In the genomic region with DNA sequence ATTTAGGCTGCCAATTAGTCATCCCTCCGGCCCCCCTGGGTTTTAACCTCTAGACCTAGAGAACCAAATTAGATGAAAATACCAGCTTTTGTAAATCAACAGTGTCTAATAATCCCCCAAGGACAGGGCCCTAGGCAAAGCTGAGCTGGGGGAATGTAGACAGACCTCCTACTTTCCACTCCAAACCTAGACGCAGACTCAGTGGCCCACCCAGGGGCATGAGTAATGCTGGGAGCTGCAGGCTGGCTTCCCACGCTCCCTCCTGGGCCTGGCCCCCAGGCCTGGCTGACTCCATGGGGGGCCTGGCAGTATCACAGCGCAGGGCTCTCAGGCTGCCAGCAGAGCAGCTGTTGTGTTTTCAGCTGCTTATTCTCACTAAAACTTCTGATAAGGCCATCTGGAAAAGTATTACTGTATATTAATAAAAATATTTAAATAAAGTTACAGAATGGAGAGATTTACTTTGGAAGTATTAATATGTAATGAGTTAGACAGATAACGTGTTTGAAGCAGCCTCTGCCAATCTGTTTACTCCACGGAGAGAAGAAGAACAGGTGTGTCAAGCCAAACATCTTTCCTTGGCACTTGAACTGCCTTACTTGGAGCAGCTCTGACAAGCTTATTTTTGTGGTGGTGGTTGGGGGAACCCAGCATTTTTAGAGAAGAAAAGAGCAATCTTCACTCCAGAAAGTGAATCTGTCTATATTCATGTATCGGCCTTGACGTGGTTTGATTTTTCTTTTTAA, we compare ENCODE assay signal across 1 cellular context.
TF ChIP-seq lines count a peak whose summit lies in the region.

No MANE protein-coding gene starts in this region.

TF ChIP-seq in HCT116, 20 proteins besides CTCF, POLR2A, EP300 and RAD21 (continued from another document):
- TF ChIP-seq, protein P1, sequence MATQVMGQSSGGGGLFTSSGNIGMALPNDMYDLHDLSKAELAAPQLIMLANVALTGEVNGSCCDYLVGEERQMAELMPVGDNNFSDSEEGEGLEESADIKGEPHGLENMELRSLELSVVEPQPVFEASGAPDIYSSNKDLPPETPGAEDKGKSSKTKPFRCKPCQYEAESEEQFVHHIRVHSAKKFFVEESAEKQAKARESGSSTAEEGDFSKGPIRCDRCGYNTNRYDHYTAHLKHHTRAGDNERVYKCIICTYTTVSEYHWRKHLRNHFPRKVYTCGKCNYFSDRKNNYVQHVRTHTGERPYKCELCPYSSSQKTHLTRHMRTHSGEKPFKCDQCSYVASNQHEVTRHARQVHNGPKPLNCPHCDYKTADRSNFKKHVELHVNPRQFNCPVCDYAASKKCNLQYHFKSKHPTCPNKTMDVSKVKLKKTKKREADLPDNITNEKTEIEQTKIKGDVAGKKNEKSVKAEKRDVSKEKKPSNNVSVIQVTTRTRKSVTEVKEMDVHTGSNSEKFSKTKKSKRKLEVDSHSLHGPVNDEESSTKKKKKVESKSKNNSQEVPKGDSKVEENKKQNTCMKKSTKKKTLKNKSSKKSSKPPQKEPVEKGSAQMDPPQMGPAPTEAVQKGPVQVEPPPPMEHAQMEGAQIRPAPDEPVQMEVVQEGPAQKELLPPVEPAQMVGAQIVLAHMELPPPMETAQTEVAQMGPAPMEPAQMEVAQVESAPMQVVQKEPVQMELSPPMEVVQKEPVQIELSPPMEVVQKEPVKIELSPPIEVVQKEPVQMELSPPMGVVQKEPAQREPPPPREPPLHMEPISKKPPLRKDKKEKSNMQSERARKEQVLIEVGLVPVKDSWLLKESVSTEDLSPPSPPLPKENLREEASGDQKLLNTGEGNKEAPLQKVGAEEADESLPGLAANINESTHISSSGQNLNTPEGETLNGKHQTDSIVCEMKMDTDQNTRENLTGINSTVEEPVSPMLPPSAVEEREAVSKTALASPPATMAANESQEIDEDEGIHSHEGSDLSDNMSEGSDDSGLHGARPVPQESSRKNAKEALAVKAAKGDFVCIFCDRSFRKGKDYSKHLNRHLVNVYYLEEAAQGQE (IDR thresholded peaks at IDR 0.05; ENCODE audit: low read depth): no peak
- TF ChIP-seq FOSL1 (IDR thresholded peaks at IDR 0.05; ENCODE audit: low read depth) (no peak), EZH2phosphoT487 (IDR thresholded peaks at IDR 0.05; ENCODE audit: borderline replicate concordance) (no peak), YY1 (IDR thresholded peaks at IDR 0.05; ENCODE audit: extremely low read depth, insufficient replicate concordance, low read depth, low read length) (no peak), SP1 (IDR thresholded peaks at IDR 0.05; ENCODE audit: low read depth) (no peak), ELF1 (IDR thresholded peaks at IDR 0.05; ENCODE audit: borderline replicate concordance, low read depth) (no peak), CBX3 (IDR thresholded peaks at IDR 0.05; ENCODE audit: low read depth) (no peak), CEBPB (IDR thresholded peaks at IDR 0.05; ENCODE audit: low read depth) (no peak), JUND (IDR thresholded peaks at IDR 0.05) (no peak), EGR1 (IDR thresholded peaks at IDR 0.05; ENCODE audit: low read depth) (no peak)
